In the genomic region with DNA sequence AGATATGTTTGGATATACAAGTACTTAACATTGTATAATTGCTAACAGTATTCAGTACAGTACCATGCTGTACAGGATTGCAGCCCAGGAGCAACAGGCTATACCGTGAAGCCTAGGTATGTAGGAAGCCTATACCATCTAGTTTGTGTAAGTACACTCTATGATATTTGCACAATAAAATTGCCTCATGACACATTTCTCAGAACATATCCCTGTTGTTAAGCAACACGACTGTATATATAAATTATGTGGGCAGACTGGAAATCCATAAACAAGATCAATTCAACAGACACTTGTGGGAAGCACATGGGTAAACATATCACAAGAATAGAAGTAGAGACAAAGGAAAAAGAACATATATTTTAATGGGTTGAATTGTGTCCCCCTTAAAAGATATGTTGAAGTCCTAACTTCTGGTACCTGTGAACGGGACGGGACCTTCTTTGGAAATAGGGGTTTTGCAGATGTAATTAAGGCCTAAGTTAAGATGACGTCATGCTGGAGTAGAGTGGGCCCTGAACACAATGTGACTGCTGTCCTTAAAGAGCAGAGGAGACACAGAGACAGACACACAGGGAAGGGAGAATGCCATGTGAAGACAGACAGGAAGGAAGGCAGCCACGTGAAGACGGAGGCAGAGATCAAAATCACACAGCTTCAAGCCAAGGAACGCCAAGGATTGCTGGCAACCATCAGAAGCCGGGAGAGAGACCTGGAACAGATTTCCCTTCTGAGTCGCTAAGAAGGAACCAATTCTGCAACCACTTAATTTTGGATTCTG, we compare ENCODE assay signal across 1 cellular context.
TF ChIP-seq lines count a peak whose summit lies in the region.

No MANE protein-coding gene starts in this region.

TF ChIP-seq in IMR-90, 13 proteins besides CTCF, POLR2A, EP300 and RAD21:
- TF ChIP-seq FOS (IDR thresholded peaks at IDR 0.05; ENCODE audit: low read depth, low read length) (no peak), CEBPB (IDR thresholded peaks at IDR 0.05; ENCODE audit: low read depth, low read length) (peak; percentile 43; the same call in 1 of the 2 replicates), BHLHE40 (IDR thresholded peaks at IDR 0.05; ENCODE audit: low read depth, low read length) (no peak), NFE2L2 (IDR thresholded peaks at IDR 0.05; ENCODE audit: low read depth, low read length) (no peak), SMC3 (IDR thresholded peaks at IDR 0.05; ENCODE audit: low read depth, low read length) (no peak), RCOR1 (IDR thresholded peaks at IDR 0.05; ENCODE audit: insufficient replicate concordance, low read length) (no peak), MAZ (IDR thresholded peaks at IDR 0.05; ENCODE audit: borderline replicate concordance, low read depth, low read length) (no peak), RFX5 (IDR thresholded peaks at IDR 0.05; ENCODE audit: low read depth, low read length) (no peak), CHD1 (IDR thresholded peaks at IDR 0.05; ENCODE audit: low read depth, low read length) (no peak), MXI1 (IDR thresholded peaks at IDR 0.05; ENCODE audit: borderline replicate concordance, low read depth, low read length) (peak; percentile 39; the same call in 1 of the 2 replicates)
- TF ChIP-seq, protein P1, sequence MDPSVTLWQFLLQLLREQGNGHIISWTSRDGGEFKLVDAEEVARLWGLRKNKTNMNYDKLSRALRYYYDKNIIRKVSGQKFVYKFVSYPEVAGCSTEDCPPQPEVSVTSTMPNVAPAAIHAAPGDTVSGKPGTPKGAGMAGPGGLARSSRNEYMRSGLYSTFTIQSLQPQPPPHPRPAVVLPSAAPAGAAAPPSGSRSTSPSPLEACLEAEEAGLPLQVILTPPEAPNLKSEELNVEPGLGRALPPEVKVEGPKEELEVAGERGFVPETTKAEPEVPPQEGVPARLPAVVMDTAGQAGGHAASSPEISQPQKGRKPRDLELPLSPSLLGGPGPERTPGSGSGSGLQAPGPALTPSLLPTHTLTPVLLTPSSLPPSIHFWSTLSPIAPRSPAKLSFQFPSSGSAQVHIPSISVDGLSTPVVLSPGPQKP (IDR thresholded peaks at IDR 0.05; ENCODE audit: borderline replicate concordance, low read depth, low read length) = no peak
